In genomic region chr5:1199649-1200494, GRCh38 we compare ENCODE assay signal across 1 cellular context.
A peak's percentile ranks its signal among the peaks of the same experiment; 100 is the strongest.
TF ChIP-seq lines count a peak whose summit lies in the region.

No MANE protein-coding gene starts in this region.

TF ChIP-seq in K562, 482 proteins besides CTCF, POLR2A, EP300 and RAD21 (continued from another document and continues in another):
- TF ChIP-seq, protein P1, sequence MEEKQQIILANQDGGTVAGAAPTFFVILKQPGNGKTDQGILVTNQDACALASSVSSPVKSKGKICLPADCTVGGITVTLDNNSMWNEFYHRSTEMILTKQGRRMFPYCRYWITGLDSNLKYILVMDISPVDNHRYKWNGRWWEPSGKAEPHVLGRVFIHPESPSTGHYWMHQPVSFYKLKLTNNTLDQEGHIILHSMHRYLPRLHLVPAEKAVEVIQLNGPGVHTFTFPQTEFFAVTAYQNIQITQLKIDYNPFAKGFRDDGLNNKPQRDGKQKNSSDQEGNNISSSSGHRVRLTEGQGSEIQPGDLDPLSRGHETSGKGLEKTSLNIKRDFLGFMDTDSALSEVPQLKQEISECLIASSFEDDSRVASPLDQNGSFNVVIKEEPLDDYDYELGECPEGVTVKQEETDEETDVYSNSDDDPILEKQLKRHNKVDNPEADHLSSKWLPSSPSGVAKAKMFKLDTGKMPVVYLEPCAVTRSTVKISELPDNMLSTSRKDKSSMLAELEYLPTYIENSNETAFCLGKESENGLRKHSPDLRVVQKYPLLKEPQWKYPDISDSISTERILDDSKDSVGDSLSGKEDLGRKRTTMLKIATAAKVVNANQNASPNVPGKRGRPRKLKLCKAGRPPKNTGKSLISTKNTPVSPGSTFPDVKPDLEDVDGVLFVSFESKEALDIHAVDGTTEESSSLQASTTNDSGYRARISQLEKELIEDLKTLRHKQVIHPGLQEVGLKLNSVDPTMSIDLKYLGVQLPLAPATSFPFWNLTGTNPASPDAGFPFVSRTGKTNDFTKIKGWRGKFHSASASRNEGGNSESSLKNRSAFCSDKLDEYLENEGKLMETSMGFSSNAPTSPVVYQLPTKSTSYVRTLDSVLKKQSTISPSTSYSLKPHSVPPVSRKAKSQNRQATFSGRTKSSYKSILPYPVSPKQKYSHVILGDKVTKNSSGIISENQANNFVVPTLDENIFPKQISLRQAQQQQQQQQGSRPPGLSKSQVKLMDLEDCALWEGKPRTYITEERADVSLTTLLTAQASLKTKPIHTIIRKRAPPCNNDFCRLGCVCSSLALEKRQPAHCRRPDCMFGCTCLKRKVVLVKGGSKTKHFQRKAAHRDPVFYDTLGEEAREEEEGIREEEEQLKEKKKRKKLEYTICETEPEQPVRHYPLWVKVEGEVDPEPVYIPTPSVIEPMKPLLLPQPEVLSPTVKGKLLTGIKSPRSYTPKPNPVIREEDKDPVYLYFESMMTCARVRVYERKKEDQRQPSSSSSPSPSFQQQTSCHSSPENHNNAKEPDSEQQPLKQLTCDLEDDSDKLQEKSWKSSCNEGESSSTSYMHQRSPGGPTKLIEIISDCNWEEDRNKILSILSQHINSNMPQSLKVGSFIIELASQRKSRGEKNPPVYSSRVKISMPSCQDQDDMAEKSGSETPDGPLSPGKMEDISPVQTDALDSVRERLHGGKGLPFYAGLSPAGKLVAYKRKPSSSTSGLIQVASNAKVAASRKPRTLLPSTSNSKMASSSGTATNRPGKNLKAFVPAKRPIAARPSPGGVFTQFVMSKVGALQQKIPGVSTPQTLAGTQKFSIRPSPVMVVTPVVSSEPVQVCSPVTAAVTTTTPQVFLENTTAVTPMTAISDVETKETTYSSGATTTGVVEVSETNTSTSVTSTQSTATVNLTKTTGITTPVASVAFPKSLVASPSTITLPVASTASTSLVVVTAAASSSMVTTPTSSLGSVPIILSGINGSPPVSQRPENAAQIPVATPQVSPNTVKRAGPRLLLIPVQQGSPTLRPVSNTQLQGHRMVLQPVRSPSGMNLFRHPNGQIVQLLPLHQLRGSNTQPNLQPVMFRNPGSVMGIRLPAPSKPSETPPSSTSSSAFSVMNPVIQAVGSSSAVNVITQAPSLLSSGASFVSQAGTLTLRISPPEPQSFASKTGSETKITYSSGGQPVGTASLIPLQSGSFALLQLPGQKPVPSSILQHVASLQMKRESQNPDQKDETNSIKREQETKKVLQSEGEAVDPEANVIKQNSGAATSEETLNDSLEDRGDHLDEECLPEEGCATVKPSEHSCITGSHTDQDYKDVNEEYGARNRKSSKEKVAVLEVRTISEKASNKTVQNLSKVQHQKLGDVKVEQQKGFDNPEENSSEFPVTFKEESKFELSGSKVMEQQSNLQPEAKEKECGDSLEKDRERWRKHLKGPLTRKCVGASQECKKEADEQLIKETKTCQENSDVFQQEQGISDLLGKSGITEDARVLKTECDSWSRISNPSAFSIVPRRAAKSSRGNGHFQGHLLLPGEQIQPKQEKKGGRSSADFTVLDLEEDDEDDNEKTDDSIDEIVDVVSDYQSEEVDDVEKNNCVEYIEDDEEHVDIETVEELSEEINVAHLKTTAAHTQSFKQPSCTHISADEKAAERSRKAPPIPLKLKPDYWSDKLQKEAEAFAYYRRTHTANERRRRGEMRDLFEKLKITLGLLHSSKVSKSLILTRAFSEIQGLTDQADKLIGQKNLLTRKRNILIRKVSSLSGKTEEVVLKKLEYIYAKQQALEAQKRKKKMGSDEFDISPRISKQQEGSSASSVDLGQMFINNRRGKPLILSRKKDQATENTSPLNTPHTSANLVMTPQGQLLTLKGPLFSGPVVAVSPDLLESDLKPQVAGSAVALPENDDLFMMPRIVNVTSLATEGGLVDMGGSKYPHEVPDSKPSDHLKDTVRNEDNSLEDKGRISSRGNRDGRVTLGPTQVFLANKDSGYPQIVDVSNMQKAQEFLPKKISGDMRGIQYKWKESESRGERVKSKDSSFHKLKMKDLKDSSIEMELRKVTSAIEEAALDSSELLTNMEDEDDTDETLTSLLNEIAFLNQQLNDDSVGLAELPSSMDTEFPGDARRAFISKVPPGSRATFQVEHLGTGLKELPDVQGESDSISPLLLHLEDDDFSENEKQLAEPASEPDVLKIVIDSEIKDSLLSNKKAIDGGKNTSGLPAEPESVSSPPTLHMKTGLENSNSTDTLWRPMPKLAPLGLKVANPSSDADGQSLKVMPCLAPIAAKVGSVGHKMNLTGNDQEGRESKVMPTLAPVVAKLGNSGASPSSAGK (IDR thresholded peaks at IDR 0.05) = no peak; the same call in 1 of the 2 replicates
- peak in 1 of 2 experiments; percentile 71; a peak in 2 of 4 replicates for TF ChIP-seq CSDE1 (IDR thresholded peaks at IDR 0.05)
- 0 out of 2 replicates have a peak, but pooled peaks have one; percentile 60 for TF ChIP-seq NR4A1 (CRISPR knock-in tag; IDR thresholded peaks at IDR 0.05)
- TF ChIP-seq NR4A1 (tag; IDR thresholded peaks at IDR 0.05) = peak; percentile 18
- no peak; the same call in 1 of the 2 replicates for TF ChIP-seq SMARCC2 (IDR thresholded peaks at IDR 0.05; ENCODE audit: low read depth)
- TF ChIP-seq ZNF707 (CRISPR knock-in tag; conservative IDR thresholded peaks at IDR 0.05) = peak; percentile 2; the same call in 1 of the 2 replicates
- TF ChIP-seq KDM2B (CRISPR knock-in tag; IDR thresholded peaks at IDR 0.05) = no peak
- TF ChIP-seq SMAD1 (IDR thresholded peaks at IDR 0.05; ENCODE audit: low read depth, low read length, partially characterized antibody) = no peak
- TF ChIP-seq ZNF174 (CRISPR knock-in tag; IDR thresholded peaks at IDR 0.05) = no peak
- peak; percentile 48 for TF ChIP-seq ZFP36 (IDR thresholded peaks at IDR 0.05; ENCODE audit: low read depth, low read length, partially characterized antibody)
- TF ChIP-seq, protein P2, sequence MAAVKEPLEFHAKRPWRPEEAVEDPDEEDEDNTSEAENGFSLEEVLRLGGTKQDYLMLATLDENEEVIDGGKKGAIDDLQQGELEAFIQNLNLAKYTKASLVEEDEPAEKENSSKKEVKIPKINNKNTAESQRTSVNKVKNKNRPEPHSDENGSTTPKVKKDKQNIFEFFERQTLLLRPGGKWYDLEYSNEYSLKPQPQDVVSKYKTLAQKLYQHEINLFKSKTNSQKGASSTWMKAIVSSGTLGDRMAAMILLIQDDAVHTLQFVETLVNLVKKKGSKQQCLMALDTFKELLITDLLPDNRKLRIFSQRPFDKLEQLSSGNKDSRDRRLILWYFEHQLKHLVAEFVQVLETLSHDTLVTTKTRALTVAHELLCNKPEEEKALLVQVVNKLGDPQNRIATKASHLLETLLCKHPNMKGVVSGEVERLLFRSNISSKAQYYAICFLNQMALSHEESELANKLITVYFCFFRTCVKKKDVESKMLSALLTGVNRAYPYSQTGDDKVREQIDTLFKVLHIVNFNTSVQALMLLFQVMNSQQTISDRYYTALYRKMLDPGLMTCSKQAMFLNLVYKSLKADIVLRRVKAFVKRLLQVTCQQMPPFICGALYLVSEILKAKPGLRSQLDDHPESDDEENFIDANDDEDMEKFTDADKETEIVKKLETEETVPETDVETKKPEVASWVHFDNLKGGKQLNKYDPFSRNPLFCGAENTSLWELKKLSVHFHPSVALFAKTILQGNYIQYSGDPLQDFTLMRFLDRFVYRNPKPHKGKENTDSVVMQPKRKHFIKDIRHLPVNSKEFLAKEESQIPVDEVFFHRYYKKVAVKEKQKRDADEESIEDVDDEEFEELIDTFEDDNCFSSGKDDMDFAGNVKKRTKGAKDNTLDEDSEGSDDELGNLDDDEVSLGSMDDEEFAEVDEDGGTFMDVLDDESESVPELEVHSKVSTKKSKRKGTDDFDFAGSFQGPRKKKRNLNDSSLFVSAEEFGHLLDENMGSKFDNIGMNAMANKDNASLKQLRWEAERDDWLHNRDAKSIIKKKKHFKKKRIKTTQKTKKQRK (IDR thresholded peaks at IDR 0.05; ENCODE audit: borderline replicate concordance, low read depth, low read length) = no peak
- TF ChIP-seq ZNF76 (CRISPR knock-in tag; IDR thresholded peaks at IDR 0.05; ENCODE audit: borderline replicate concordance) = peak; percentile 87; the same call in 1 of the 2 replicates
- TF ChIP-seq SOX6 (IDR thresholded peaks at IDR 0.05) = 0 out of 2 replicates have a peak, but pooled peaks have one; percentile 17
- peak; percentile 86 to 89 for TF ChIP-seq MCM7 (IDR thresholded peaks at IDR 0.05)
- no peak for TF ChIP-seq TAF7 (tag; IDR thresholded peaks at IDR 0.05)
- TF ChIP-seq TCF3 (CRISPR knock-in tag; IDR thresholded peaks at IDR 0.05) = peak; percentile 67
- TF ChIP-seq OTX1 (CRISPR knock-in tag; IDR thresholded peaks at IDR 0.05) = peak; percentile 94
- TF ChIP-seq ZEB2 (IDR thresholded peaks at IDR 0.05) = no peak; the same call in none of the 2 replicates
- peak; percentile 39; the same call in 1 of the 2 replicates for TF ChIP-seq MTA3 (IDR thresholded peaks at IDR 0.05; ENCODE audit: borderline replicate concordance)
- TF ChIP-seq GABPA (tag; conservative IDR thresholded peaks at IDR 0.05; ENCODE audit: low read depth) = peak; percentile 61; the same call in 1 of the 2 replicates
- TF ChIP-seq SUPT5H (IDR thresholded peaks at IDR 0.05) = peak; percentile 55
- TF ChIP-seq PHF20 (IDR thresholded peaks at IDR 0.05; ENCODE audit: partially characterized antibody) = peak; percentile 65
- no peak for TF ChIP-seq CBX3 (IDR thresholded peaks at IDR 0.05; ENCODE audit: borderline replicate concordance in 1 of 2, low read length in 2 of 2)
- TF ChIP-seq ZNF740 (CRISPR knock-in tag; IDR thresholded peaks at IDR 0.05) = no peak
- TF ChIP-seq ZNF740 (tag; IDR thresholded peaks at IDR 0.05) = no peak
- TF ChIP-seq TBL1XR1 (IDR thresholded peaks at IDR 0.05; ENCODE audit: low read length in 2 of 2) = peak; percentile 59 to 64; a peak in 3 of 4 replicates
- peak; percentile 92 for TF ChIP-seq HLTF (IDR thresholded peaks at IDR 0.05)
- peak; percentile 89 for TF ChIP-seq ARID1B (IDR thresholded peaks at IDR 0.05)
- TF ChIP-seq MYNN (IDR thresholded peaks at IDR 0.05) = peak; percentile 76
- TF ChIP-seq MYNN (CRISPR knock-in tag; IDR thresholded peaks at IDR 0.05) = no peak
- TF ChIP-seq ARID3B (CRISPR knock-in tag; IDR thresholded peaks at IDR 0.05; ENCODE audit: borderline replicate concordance) = no peak
- no peak for TF ChIP-seq MCM2 (IDR thresholded peaks at IDR 0.05; ENCODE audit: low read depth)
- TF ChIP-seq, protein P3, sequence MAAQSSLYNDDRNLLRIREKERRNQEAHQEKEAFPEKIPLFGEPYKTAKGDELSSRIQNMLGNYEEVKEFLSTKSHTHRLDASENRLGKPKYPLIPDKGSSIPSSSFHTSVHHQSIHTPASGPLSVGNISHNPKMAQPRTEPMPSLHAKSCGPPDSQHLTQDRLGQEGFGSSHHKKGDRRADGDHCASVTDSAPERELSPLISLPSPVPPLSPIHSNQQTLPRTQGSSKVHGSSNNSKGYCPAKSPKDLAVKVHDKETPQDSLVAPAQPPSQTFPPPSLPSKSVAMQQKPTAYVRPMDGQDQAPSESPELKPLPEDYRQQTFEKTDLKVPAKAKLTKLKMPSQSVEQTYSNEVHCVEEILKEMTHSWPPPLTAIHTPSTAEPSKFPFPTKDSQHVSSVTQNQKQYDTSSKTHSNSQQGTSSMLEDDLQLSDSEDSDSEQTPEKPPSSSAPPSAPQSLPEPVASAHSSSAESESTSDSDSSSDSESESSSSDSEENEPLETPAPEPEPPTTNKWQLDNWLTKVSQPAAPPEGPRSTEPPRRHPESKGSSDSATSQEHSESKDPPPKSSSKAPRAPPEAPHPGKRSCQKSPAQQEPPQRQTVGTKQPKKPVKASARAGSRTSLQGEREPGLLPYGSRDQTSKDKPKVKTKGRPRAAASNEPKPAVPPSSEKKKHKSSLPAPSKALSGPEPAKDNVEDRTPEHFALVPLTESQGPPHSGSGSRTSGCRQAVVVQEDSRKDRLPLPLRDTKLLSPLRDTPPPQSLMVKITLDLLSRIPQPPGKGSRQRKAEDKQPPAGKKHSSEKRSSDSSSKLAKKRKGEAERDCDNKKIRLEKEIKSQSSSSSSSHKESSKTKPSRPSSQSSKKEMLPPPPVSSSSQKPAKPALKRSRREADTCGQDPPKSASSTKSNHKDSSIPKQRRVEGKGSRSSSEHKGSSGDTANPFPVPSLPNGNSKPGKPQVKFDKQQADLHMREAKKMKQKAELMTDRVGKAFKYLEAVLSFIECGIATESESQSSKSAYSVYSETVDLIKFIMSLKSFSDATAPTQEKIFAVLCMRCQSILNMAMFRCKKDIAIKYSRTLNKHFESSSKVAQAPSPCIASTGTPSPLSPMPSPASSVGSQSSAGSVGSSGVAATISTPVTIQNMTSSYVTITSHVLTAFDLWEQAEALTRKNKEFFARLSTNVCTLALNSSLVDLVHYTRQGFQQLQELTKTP (IDR thresholded peaks at IDR 0.05; ENCODE audit: low read depth in 1 of 2, partially characterized antibody in 2 of 2) = peak; percentile 65 to 83
- no peak for TF ChIP-seq XRCC3 (IDR thresholded peaks at IDR 0.05)
- peak; percentile 80 for TF ChIP-seq CBFA2T3 (IDR thresholded peaks at IDR 0.05)
- peak; percentile 15 to 83; a peak in 3 of 4 replicates for TF ChIP-seq HDAC1 (IDR thresholded peaks at IDR 0.05)
- TF ChIP-seq CBX8 (IDR thresholded peaks at IDR 0.05; ENCODE audit: borderline replicate concordance, extremely low read depth, low read depth, low read length, poor library complexity, severe bottlenecking) = no peak
- TF ChIP-seq RCOR1 (IDR thresholded peaks at IDR 0.05; ENCODE audit: borderline replicate concordance in 1 of 2, low read depth in 2 of 2, low read length in 2 of 2) = peak; percentile 67 to 96; a peak in 3 of 4 replicates
- peak; percentile 54; the same call in 1 of the 2 replicates for TF ChIP-seq ZNF354B (CRISPR knock-in tag; IDR thresholded peaks at IDR 0.05)
- peak; percentile 71; the same call in 1 of the 2 replicates for TF ChIP-seq TEAD4 (IDR thresholded peaks at IDR 0.05; ENCODE audit: low read length)
- no peak for TF ChIP-seq TEAD4 (CRISPR knock-in tag; IDR thresholded peaks at IDR 0.05; ENCODE audit: borderline replicate concordance)
- peak; percentile 30 for TF ChIP-seq TBP (optimal IDR thresholded peaks at IDR 0.05; ENCODE audit: low read depth, low read length)
- peak; percentile 50 to 63; a peak in 3 of 4 replicates for TF ChIP-seq TRIM24 (IDR thresholded peaks at IDR 0.05)
